ENCODE assay signal across 8 cellular contexts in genomic region chr4:10157478-10158354, GRCh38. TPM values are rescaled to one million over a fixed set of nuclear protein-coding genes. Genes with fewer than 3 reads are reported as not detected.
DNase-seq lines count a peak whose midpoint lies in the region; ATAC-seq and TF ChIP-seq lines count a peak whose summit lies in the region.

No MANE protein-coding gene starts in this region.

- no peaks in the 10 kb centered on the region for H3K9me3 Mint-ChIP-seq in CD14-positive monocyte
- H3K9me3 Mint-ChIP-seq in nephron, result no peaks in the 10 kb centered on the region
- no peaks in the 10 kb centered on the region for H3K9me3 Mint-ChIP-seq in type B pancreatic cell

- H3K4me3 Mint-ChIP-seq in CD14-positive monocyte (no peak overlapping the region), nephron (peak overlapping the region in 2 of 3 experiments; percentile 1 to 30), type B pancreatic cell (no peak overlapping the region)

- ATAC-seq in GM18873 (IDR thresholded peaks at IDR 0.05; ENCODE audit: low FRiP score, unreplicated experiment) (peak; percentile 63), HG03159 (IDR thresholded peaks at IDR 0.05; ENCODE audit: unreplicated experiment) (peak; percentile 79)

- DNase-seq in CD14-positive monocyte (ENCODE audit: low spot score) (peak; percentile 60), NCI-H510A treated with DMSO at 0.1 percent for 48 hours (lab: John Stamatoyannopoulos, UW) (peak; percentile 45), fibroblast of gingiva (ENCODE audit: low read depth) (peak; percentile 69), type B pancreatic cell (ENCODE audit: extremely low spot score, unreplicated experiment) (no peak)
- peak; percentile 63 for DNase-seq in activated CD8-positive, alpha-beta memory T cell treated with anti-CD3 and anti-CD28 coated beads, Interleukin-2, amount 50 U/mL, for 48 hours

- H3K36me3 Mint-ChIP-seq in CD14-positive monocyte, result no peaks in the 10 kb centered on the region
- no peaks in the 10 kb centered on the region for H3K36me3 Mint-ChIP-seq in nephron (ENCODE audit: low read depth)
- H3K36me3 Mint-ChIP-seq in type B pancreatic cell, result no peaks in the 10 kb centered on the region

- intact Hi-C loops in CD14-positive monocyte (cut with micrococcal nuclease), result loop anchor here in 1 of 2 donors (5.0 kb wide), 1 partner anchor 245 kb away; no protein-coding TSS in a partner anchor

- peak; percentile 84 for TF ChIP-seq CTCF in CD14-positive monocyte (IDR thresholded peaks at IDR 0.05)
- peak; percentile 77 to 85 (median 81) for TF ChIP-seq CTCF in nephron (IDR thresholded peaks at IDR 0.05; ENCODE audit: unreplicated experiment in 3 of 3)
- TF ChIP-seq CTCF in type B pancreatic cell (conservative IDR thresholded peaks at IDR 0.05), result peak; percentile 87

- H3K4me1 Mint-ChIP-seq in CD14-positive monocyte (peaks cover 10% of the 10 kb centered on the region), nephron (peaks cover 16% of the 10 kb centered on the region), type B pancreatic cell (ENCODE audit: unreplicated experiment) (peaks cover 6% of the 10 kb centered on the region)

- peak overlapping the region in 3 of 7 donors; percentile 13 to 53 (median 42) for H3K27ac Mint-ChIP-seq in CD14-positive monocyte
- H3K27ac Mint-ChIP-seq in nephron, result peak overlapping the region in 2 of 3 experiments; percentile 57 to 80
- no peak overlapping the region for H3K27ac Mint-ChIP-seq in type B pancreatic cell

- H3K27me3 Mint-ChIP-seq in CD14-positive monocyte (ENCODE audit: low read depth in 3 of 3), result peaks cover 0 to 2% (median 1%) of the 10 kb centered on the region in 3 donors
- peaks cover 22% of the 10 kb centered on the region for H3K27me3 Mint-ChIP-seq in nephron (ENCODE audit: low read depth)
- H3K27me3 Mint-ChIP-seq in type B pancreatic cell, result peaks cover 23% of the 10 kb centered on the region

RNA-seq across cellular contexts. Expression of gene WDR1, which starts 41.1 kb away (rescaled TPM):
- 100 to 1,000 TPM; 243 to 251 TPM for polyA plus RNA-seq in CD14-positive monocyte
- total RNA-seq in type B pancreatic cell (ENCODE audit: low replicate concordance), result 227 and 313 TPM in 2 replicates

Comparison
In these comparisons a context has a peak if more than half of its experiments do, and no peak if none do; other contexts are left out.
1. H3K4me3 Mint-ChIP-seq: peak in nephron (2 of 3); none in CD14-positive monocyte (0 of 2) and type B pancreatic cell (single experiment).
2. Peak in every context shown above with its lines, with median percentiles within 50 percentile points of each other: CTCF ChIP-seq.